ENCODE assay signal across 16 cellular contexts in the genomic region with DNA sequence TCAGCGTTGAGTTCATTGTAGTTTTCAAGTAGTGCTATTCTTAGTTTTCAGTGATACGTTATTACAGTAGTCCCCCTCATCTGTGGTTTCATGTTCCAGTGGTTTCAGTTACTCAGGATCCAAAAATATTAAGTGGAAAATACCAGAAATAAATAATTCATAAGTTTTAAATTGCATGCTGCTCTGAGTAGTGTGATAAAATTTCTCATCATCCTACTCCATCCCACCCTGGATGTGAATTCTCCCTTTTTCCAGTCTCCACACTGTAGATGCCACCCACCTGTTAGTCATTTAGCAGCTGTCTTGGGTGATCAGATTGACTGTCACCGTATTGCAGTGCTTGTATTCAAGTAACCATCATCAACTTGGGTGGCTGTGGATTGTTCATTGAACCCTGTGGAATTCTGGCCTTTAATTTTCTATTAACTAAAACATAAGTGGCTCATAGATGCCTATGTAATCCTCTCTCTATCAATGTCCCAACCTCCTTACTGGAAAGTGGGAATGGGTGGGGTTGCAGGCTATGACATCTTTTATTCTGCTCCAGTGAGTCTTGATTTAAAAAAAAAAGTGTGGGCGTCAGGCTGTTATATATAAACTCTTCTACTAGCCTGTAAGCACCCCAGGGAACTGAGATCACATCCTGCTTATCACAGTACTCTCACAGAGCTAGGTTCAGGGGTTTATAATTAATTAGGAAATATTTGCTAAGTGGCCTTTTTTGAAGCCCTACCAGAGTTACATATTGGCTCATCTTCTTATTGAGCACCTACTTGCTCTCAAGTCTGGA.
DNase-seq lines count a peak whose midpoint lies in the region; ATAC-seq and TF ChIP-seq lines count a peak whose summit lies in the region.
"Had no signal": no experiment of that assay in that cellular context is flagged by ENCODE, and none has a peak within 500 bp of the region (broad histone marks: within the 10 kb centered on the region; RNA-seq: fewer than 3 reads in every experiment).

No MANE protein-coding gene starts in this region.

- peaks cover 4% of the 10 kb centered on the region for H3K9me3 Mint-ChIP-seq in chondrocyte (ENCODE audit: low read depth)
- no peaks in the 10 kb centered on the region for H3K9me3 Mint-ChIP-seq in activated CD4-positive, alpha-beta T cell treated with anti-CD3 and anti-CD28 coated beads, Interleukin-2, amount 10 ng/mL, durations not matched to agents 24 days and 14 days
- H3K9me3 Mint-ChIP-seq: stimulated activated naive CD8-positive, alpha-beta T cell treated with anti-CD3 and anti-CD28 coated beads, Interleukin-15, Interleukin-2, amounts not matched to agents 100 ng/mL and 50 ng/mL, for 24 hours had no signal

- H3K27me3 Mint-ChIP-seq in chondrocyte (ENCODE audit: low read depth), result no peaks in the 10 kb centered on the region
- H3K27me3 Mint-ChIP-seq in activated CD4-positive, alpha-beta T cell treated with anti-CD3 and anti-CD28 coated beads, Interleukin-2, amount 10 ng/mL, durations not matched to agents 24 days and 14 days, result no peaks in the 10 kb centered on the region
- H3K27me3 Mint-ChIP-seq: stimulated activated naive CD8-positive, alpha-beta T cell treated with anti-CD3 and anti-CD28 coated beads, Interleukin-15, Interleukin-2, amounts not matched to agents 100 ng/mL and 50 ng/mL, for 24 hours had no signal

- no peaks in the 10 kb centered on the region for H3K9me3 ChIP-seq in thyroid gland
- H3K9me3 ChIP-seq: left lung had no signal

- no peaks in the 10 kb centered on the region for H3K36me3 ChIP-seq in thyroid gland
- H3K36me3 ChIP-seq: left lung had no signal

- H3K36me3 Mint-ChIP-seq in chondrocyte (ENCODE audit: low read depth), result peaks cover 2% of the 10 kb centered on the region
- H3K36me3 Mint-ChIP-seq in activated CD4-positive, alpha-beta T cell treated with anti-CD3 and anti-CD28 coated beads, Interleukin-2, amount 10 ng/mL, durations not matched to agents 24 days and 14 days (ENCODE audit: low read depth), result no peaks in the 10 kb centered on the region

- in situ Hi-C loops in ACHN (cut with HindIII; ENCODE audit: low pct_ligation_motif_present, low pct_unique_long_range_greater_than_20kb, low sequenced_read_pairs), result no loop called here

- TF ChIP-seq CTCF in chondrocyte (IDR thresholded peaks at IDR 0.05) (no peak), thyroid gland (IDR thresholded peaks at IDR 0.05) (no peak)

- WGBS in thyroid gland, 2 donors, result 73 to 81% methylated on average over 4 of the region's 4 CpGs

- no peak overlapping the region for H3K4me3 ChIP-seq in thyroid gland (replicated peaks in 1 of 3)
- H3K4me3 ChIP-seq: left lung had no signal

- H3K4me3 Mint-ChIP-seq in chondrocyte (ENCODE audit: unreplicated experiment), result no peak overlapping the region
- H3K4me3 Mint-ChIP-seq in activated CD4-positive, alpha-beta T cell treated with anti-CD3 and anti-CD28 coated beads, Interleukin-2, amount 10 ng/mL, durations not matched to agents 24 days and 14 days, result no peak overlapping the region
- H3K4me3 Mint-ChIP-seq: stimulated activated naive CD8-positive, alpha-beta T cell treated with anti-CD3 and anti-CD28 coated beads, Interleukin-15, Interleukin-2, amounts not matched to agents 100 ng/mL and 50 ng/mL, for 24 hours had no signal

- no peaks in the 10 kb centered on the region for H3K27me3 ChIP-seq in thyroid gland
- H3K27me3 ChIP-seq: left lung had no signal

- DNase-seq in ACHN (peak; percentile 14), chondrocyte (ENCODE audit: low spot score) (no peak), thyroid gland (no peak), GDM1 (lab: John Stamatoyannopoulos, UW) (no peak), DMS 273 treated with DMSO at 0.1 percent for 48 hours (lab: John Stamatoyannopoulos, UW) (no peak)
- no peak for DNase-seq in activated CD4-positive, alpha-beta T cell treated with anti-CD3 and anti-CD28 coated beads, Interleukin-2, amount 10 ng/mL, durations not matched to agents 24 days and 14 days
- DNase-seq: 8988T; DMS53; glutamatergic neuron; left lung; NCI-H187; stimulated activated CD4-positive, alpha-beta T cell treated with anti-CD3 and anti-CD28 coated beads, Interleukin-2, amount 100 ng/mL, for 24 hours; T-helper 2 cell had no signal

- ATAC-seq in GM19452 (IDR thresholded peaks at IDR 0.05; ENCODE audit: unreplicated experiment) (peak; percentile 80), HG03135 (IDR thresholded peaks at IDR 0.05; ENCODE audit: unreplicated experiment) (peak; percentile 73)
- ATAC-seq: left lung had no signal

- no peaks in the 10 kb centered on the region for H3K4me1 ChIP-seq in thyroid gland
- H3K4me1 ChIP-seq: left lung had no signal

- peak overlapping the region; percentile 17 for H3K27ac Mint-ChIP-seq in chondrocyte (ENCODE audit: unreplicated experiment)
- H3K27ac Mint-ChIP-seq in activated CD4-positive, alpha-beta T cell treated with anti-CD3 and anti-CD28 coated beads, Interleukin-2, amount 10 ng/mL, durations not matched to agents 24 days and 14 days, result no peak overlapping the region
- H3K27ac Mint-ChIP-seq: stimulated activated naive CD8-positive, alpha-beta T cell treated with anti-CD3 and anti-CD28 coated beads, Interleukin-15, Interleukin-2, amounts not matched to agents 100 ng/mL and 50 ng/mL, for 24 hours had no signal

- H3K4me1 Mint-ChIP-seq in chondrocyte (ENCODE audit: low read depth), result peaks cover 7% of the 10 kb centered on the region
- H3K4me1 Mint-ChIP-seq in activated CD4-positive, alpha-beta T cell treated with anti-CD3 and anti-CD28 coated beads, Interleukin-2, amount 10 ng/mL, durations not matched to agents 24 days and 14 days, result no peaks in the 10 kb centered on the region

- TF ChIP-seq POLR2A in thyroid gland (IDR thresholded peaks at IDR 0.05), result no peak

- intact Hi-C loops in thyroid gland (cut with DNase I), result no loop called here
- intact Hi-C loops in activated CD4-positive, alpha-beta T cell treated with anti-CD3 and anti-CD28 coated beads, Interleukin-2, amount 10 ng/mL, durations not matched to agents 24 days and 14 days (cut with micrococcal nuclease), result no loop called here

- H3K27ac ChIP-seq in thyroid gland, result no peak overlapping the region
- H3K27ac ChIP-seq: left lung had no signal
